9 cellular contexts compared by ENCODE assay signal in the genomic region with DNA sequence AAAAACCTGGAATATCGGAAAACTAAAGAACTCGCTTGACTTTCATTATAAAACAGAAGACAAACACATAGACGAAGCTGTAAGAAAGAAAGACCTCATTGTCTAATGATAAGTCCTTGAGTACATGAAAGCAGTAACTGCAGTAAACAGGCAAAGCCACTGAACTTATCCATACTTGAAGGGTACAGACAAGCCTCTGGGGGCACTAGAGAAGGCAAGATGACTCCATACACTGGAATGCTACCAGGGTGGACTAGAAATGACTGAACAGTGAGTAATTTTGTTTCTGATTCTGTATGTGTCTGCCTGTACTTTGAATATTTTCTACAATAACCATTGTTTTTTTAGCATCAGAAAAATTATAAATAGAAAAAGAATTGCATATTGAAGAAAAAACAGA.
DNase-seq lines count a peak whose midpoint lies in the region; ATAC-seq and TF ChIP-seq lines count a peak whose summit lies in the region.
"Had no signal": no experiment of that assay in that cellular context is flagged by ENCODE, and none has a peak within 500 bp of the region (broad histone marks: within the 10 kb centered on the region; RNA-seq: fewer than 3 reads in every experiment).

No MANE protein-coding gene starts in this region.

- H3K9me3 ChIP-seq in GM23248 (ENCODE audit: low read depth): no peaks in the 10 kb centered on the region
- H3K9me3 ChIP-seq in OCI-LY7 (ENCODE audit: low read length): no peaks in the 10 kb centered on the region
- H3K9me3 ChIP-seq in tibial artery: no peaks in the 10 kb centered on the region
- H3K9me3 ChIP-seq: thoracic aorta had no signal

- H3K79me2 ChIP-seq in GM23248 (ENCODE audit: insufficient read depth) (no peaks in the 10 kb centered on the region), OCI-LY7 (ENCODE audit: insufficient read depth, low read depth, low read length) (no peaks in the 10 kb centered on the region)

- no TSS peak for BruUV-seq in OCI-LY7 (replicated peaks; lab: Mats Ljungman, UMichigan)

- H3K4me3 ChIP-seq in GM23248 (0 out of 2 replicates have a peak overlapping the region, but pooled peaks have one; percentile 3), OCI-LY7 (ENCODE audit: low read depth, low read length, poor library complexity, severe bottlenecking) (no peak overlapping the region), epithelial cell of proximal tubule (ENCODE audit: low read depth, low read length) (no peak overlapping the region), tibial artery (no peak overlapping the region)
- H3K4me3 ChIP-seq: thoracic aorta had no signal

- peak; percentile 93 for DNase-seq in GM23248
- peak; percentile 9 for DNase-seq in OCI-LY7 (ENCODE audit: low spot score)
- peak; percentile 77 for DNase-seq in epithelial cell of proximal tubule (ENCODE audit: low read depth)
- DNase-seq in pons (ENCODE audit: low spot score): peak; percentile 26
- no peak for DNase-seq in tibial artery

- in situ Hi-C loops in GM23248 (cut with MboI): loop anchor here (25.0 kb wide), 1 partner anchor 743 kb away; no protein-coding TSS in a partner anchor

- H3K27ac ChIP-seq in GM23248: no peak overlapping the region
- H3K27ac ChIP-seq in OCI-LY7 (ENCODE audit: low read depth, low read length, poor library complexity, severe bottlenecking): no peak overlapping the region
- H3K27ac ChIP-seq in tibial artery: no peak overlapping the region
- H3K27ac ChIP-seq: thoracic aorta had no signal

- H3K27me3 ChIP-seq in GM23248 (replicated peaks; ENCODE audit: insufficient read depth) (no peaks in the 10 kb centered on the region), tibial artery (no peaks in the 10 kb centered on the region)

- TF ChIP-seq CTCF in OCI-LY7 (conservative IDR thresholded peaks at IDR 0.05; ENCODE audit: low read length) (peak; percentile 50; the same call in 1 of the 2 replicates), epithelial cell of proximal tubule (conservative IDR thresholded peaks at IDR 0.05; ENCODE audit: low read depth, low read length) (peak; percentile 69), tibial artery (IDR thresholded peaks at IDR 0.05) (no peak)

- H3K4me1 ChIP-seq in GM23248 (ENCODE audit: insufficient read depth) (peaks cover 38% of the 10 kb centered on the region), OCI-LY7 (ENCODE audit: insufficient read depth, low read length, poor library complexity, severe bottlenecking) (no peaks in the 10 kb centered on the region), tibial artery (no peaks in the 10 kb centered on the region)

- H4K20me1 ChIP-seq in GM23248 (ENCODE audit: insufficient read depth): no peaks in the 10 kb centered on the region
- no peaks in the 10 kb centered on the region for H4K20me1 ChIP-seq in OCI-LY7 (ENCODE audit: insufficient read depth, low read length)

- ATAC-seq in HG02970 (IDR thresholded peaks at IDR 0.05; ENCODE audit: low FRiP score, unreplicated experiment) (no peak), GM18868 (IDR thresholded peaks at IDR 0.05; ENCODE audit: unreplicated experiment) (no peak), GM18909 (IDR thresholded peaks at IDR 0.05; ENCODE audit: poor library complexity, unreplicated experiment) (no peak)

- POLR2A ChIA-PET in OCI-LY7 (lab: Charles Lee): no interaction called here

- H3F3A ChIP-seq in GM23248 (ENCODE audit: insufficient read depth): peaks cover 17% of the 10 kb centered on the region

- intact Hi-C loops in OCI-LY7 (cut with micrococcal nuclease; ENCODE audit: unreplicated experiment): no loop called here
- intact Hi-C loops in tibial artery (cut with DNase I; ENCODE audit: low total_unique reads): loop anchor here (10.0 kb wide), 1 partner anchor 230 kb away; no protein-coding TSS in a partner anchor

- CTCF ChIA-PET in OCI-LY7 (lab: Charles Lee; ENCODE audit: unreplicated experiment): no interaction called here

- no peak overlapping the region for H3K9ac ChIP-seq in GM23248

- H2AFZ ChIP-seq in GM23248 (0 out of 2 replicates have a peak overlapping the region, but pooled peaks have one; percentile 18), OCI-LY7 (ENCODE audit: low read length) (no peak overlapping the region)

- no peaks in the 10 kb centered on the region for H3K36me3 ChIP-seq in GM23248 (ENCODE audit: low read depth)
- H3K36me3 ChIP-seq in OCI-LY7 (ENCODE audit: insufficient read depth, low read length): no peaks in the 10 kb centered on the region
- no peaks in the 10 kb centered on the region for H3K36me3 ChIP-seq in tibial artery
- H3K36me3 ChIP-seq: thoracic aorta had no signal

- H3K4me2 ChIP-seq in GM23248 (ENCODE audit: unreplicated experiment): peak overlapping the region; percentile 66
- H3K4me2 ChIP-seq in OCI-LY7 (ENCODE audit: low read length): no peak overlapping the region

- 71 to 75% methylated on average over 3 of the region's 3 CpGs for WGBS in GM23248 (ENCODE audit: low coverage in 1 of 2, low lambda C conversion rate in 2 of 2, missing lambda C conversion rate in 2 of 2), 2 experiments

- no peaks in the 10 kb centered on the region for H3K9me2 ChIP-seq in GM23248 (ENCODE audit: insufficient read depth)
- H3K9me2 ChIP-seq in OCI-LY7 (ENCODE audit: insufficient read depth, low read length): no peaks in the 10 kb centered on the region

Comparison
In these comparisons a context has a peak if more than half of its experiments do, and no peak if none do; other contexts are left out.
1. DNase-seq: peak in GM23248 (single experiment), OCI-LY7 (single experiment), epithelial cell of proximal tubule (single experiment) and pons (single experiment); none in tibial artery (0 of 2).
2. CTCF ChIP-seq: peak in OCI-LY7 (single experiment) and epithelial cell of proximal tubule (single experiment); none in tibial artery (0 of 2).